In the genomic region with DNA sequence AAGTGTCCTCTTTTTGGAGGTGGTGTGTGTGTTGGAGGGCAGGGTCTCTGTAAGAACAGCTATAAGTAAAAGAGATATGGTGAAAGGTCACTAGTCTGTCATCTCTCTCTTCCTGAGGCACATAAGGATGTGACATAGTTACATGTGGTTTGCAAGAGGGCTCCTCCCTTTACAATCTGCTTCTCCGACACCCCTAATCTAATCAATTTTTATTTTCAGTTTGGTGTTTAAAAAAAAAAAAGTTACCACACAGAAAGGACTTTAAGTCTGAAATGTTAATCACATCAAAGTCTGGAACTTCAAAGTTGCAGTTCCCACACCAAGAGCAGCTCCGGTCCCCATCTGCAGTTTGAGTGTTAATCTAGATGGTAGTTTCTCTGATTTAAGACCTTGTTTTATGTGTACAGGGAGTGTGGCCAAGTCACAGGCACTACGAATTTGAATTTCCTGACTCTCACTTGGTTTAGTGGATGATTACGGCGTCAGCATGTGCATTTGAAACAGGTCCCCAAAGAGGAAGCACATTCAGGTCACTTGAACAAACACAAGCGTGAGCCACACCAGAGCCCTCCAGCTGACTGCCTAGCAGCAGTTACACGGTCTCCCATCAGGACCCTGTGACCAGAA, we compare ENCODE assay signal across 8 cellular contexts. TPM values are rescaled to one million over a fixed set of nuclear protein-coding genes. Genes with fewer than 3 reads are reported as not detected.
DNase-seq lines count a peak whose midpoint lies in the region; ATAC-seq, FAIRE-seq and TF ChIP-seq lines count a peak whose summit lies in the region.

No MANE protein-coding gene starts in this region.

- no peak for TF ChIP-seq POLR2A in endothelial cell of umbilical vein (IDR thresholded peaks at IDR 0.05; ENCODE audit: low read depth, low read length)

- no peak for TF ChIP-seq CTCF in WTC11 (IDR thresholded peaks at IDR 0.05)
- TF ChIP-seq CTCF in endothelial cell of umbilical vein (IDR thresholded peaks at IDR 0.05; ENCODE audit: extremely low read depth in 1 of 2, insufficient read depth in 1 of 2, low read depth in 1 of 2, low read length in 2 of 2), result no peak

- POLR2A ChIA-PET in WTC11 (lab: Charles Lee) (no interaction called here), endothelial cell of umbilical vein (lab: Charles Lee) (no interaction called here)

- CTCF ChIA-PET in WTC11 (lab: Charles Lee), result no interaction called here
- CTCF ChIA-PET in endothelial cell of umbilical vein (lab: Charles Lee), result interaction anchor here (0.8 to 1.2 kb wide), 2 partner anchors 16 to 55 kb away, joined by 3 read pairs; no protein-coding TSS in a partner anchor

- H3K9me3 ChIP-seq in endothelial cell of umbilical vein (replicated peaks; ENCODE audit: control insufficient read depth, insufficient read depth, low read length), result no peaks in the 10 kb centered on the region

- H3K27ac Mint-ChIP-seq in WTC11, result peak overlapping the region; percentile 55; the same call in 1 of the 2 replicates

- H3K9ac ChIP-seq in endothelial cell of umbilical vein (replicated peaks; ENCODE audit: extremely low read depth, insufficient read depth, low read length), result peak overlapping the region; percentile 44

- H3K9me1 ChIP-seq in endothelial cell of umbilical vein (replicated peaks; ENCODE audit: control insufficient read depth, extremely low read depth, insufficient read depth, low read length), result no peaks in the 10 kb centered on the region

- H3K9me3 Mint-ChIP-seq in WTC11, result peaks cover 4% of the 10 kb centered on the region

- peak overlapping the region; percentile 61 for H3K4me2 ChIP-seq in endothelial cell of umbilical vein (ENCODE audit: insufficient read depth, low read length)

- no peaks in the 10 kb centered on the region for H4K20me1 ChIP-seq in endothelial cell of umbilical vein (replicated peaks; ENCODE audit: control insufficient read depth, extremely low read depth, insufficient read depth, low read length)

- dilution Hi-C loops in endothelial cell of umbilical vein (cut with MboI; ENCODE audit: extremely low pct_ligation_motif_present, low sequenced_read_pairs), result no loop called here

- BruUV-seq in endothelial cell of umbilical vein (replicated peaks; lab: Mats Ljungman, UMichigan), result no TSS peak

- H3K36me3 Mint-ChIP-seq in WTC11, result peaks cover 7% of the 10 kb centered on the region

- peak overlapping the region; percentile 98 for H3K27ac ChIP-seq in endothelial cell of umbilical vein (ENCODE audit: insufficient read depth, low read depth, low read length)

- FAIRE-seq in endothelial cell of umbilical vein (lab: Jason Lieb, UNC), result peak; percentile 87

- peak; percentile 77 for ATAC-seq in GM19025 (IDR thresholded peaks at IDR 0.05; ENCODE audit: low read depth, unreplicated experiment)
- ATAC-seq in HG02970 (IDR thresholded peaks at IDR 0.05; ENCODE audit: low FRiP score, unreplicated experiment), result peak; percentile 82
- ATAC-seq in WTC11, result peak; percentile 26; the same call in 1 of the 2 replicates

- H3K36me3 ChIP-seq in endothelial cell of umbilical vein (ENCODE audit: control insufficient read depth in 2 of 2, extremely low read depth in 1 of 2, insufficient read depth in 2 of 2, low read length in 2 of 2), result peaks cover 0 to 6% of the 10 kb centered on the region in 2 experiments

- intact Hi-C loops in endothelial cell of umbilical vein (cut with micrococcal nuclease), result loop anchor here (2.0 kb wide), 1 partner anchor 295 kb away; no protein-coding TSS in a partner anchor

- no peaks in the 10 kb centered on the region for H3K27me3 ChIP-seq in endothelial cell of umbilical vein (ENCODE audit: control insufficient read depth in 2 of 2, insufficient read depth in 2 of 2, low read length in 2 of 2)

- peaks cover 90% of the 10 kb centered on the region for H3K79me2 ChIP-seq in endothelial cell of umbilical vein (ENCODE audit: control insufficient read depth, insufficient read depth, low read length)

- no peak overlapping the region for H3K4me3 Mint-ChIP-seq in WTC11

- peaks cover 76% of the 10 kb centered on the region for H3K4me1 Mint-ChIP-seq in WTC11

- no peak overlapping the region for H3K4me3 ChIP-seq in endothelial cell of umbilical vein (replicated peaks in 1 of 3; ENCODE audit: insufficient read depth in 1 of 3, low read depth in 1 of 3, low read length in 3 of 3)

- peak overlapping the region; percentile 3 for H2AFZ ChIP-seq in endothelial cell of umbilical vein (ENCODE audit: low read depth, low read length)

- DNase-seq in WTC11 (ENCODE audit: low spot score), result no peak
- DNase-seq in endothelial cell of umbilical vein (ENCODE audit: low read depth, low spot score), result peak; percentile 70
- peak; percentile 37 to 45 for DNase-seq in stimulated activated CD4-positive, alpha-beta T cell treated with anti-CD3 and anti-CD28 coated beads, Interleukin-2, amount 100 ng/mL, for 24 hours
- DNase-seq in DMS79 treated with DMSO at 0.1 percent for 48 hours (lab: John Stamatoyannopoulos, UW), result no peak
- DNase-seq in NCI-H446 (lab: John Stamatoyannopoulos, UW), result no peak
- DNase-seq in DMS53 treated with DMSO at 0.1 percent for 48 hours (lab: John Stamatoyannopoulos, UW; ENCODE audit: unreplicated experiment), result no peak

- no peaks in the 10 kb centered on the region for H3K27me3 Mint-ChIP-seq in WTC11 (ENCODE audit: low read depth)

- H3K4me1 ChIP-seq in endothelial cell of umbilical vein (ENCODE audit: control insufficient read depth, extremely low read depth, insufficient read depth, low read length), result peaks cover 75% of the 10 kb centered on the region

TF ChIP-seq in WTC11, 78 proteins besides CTCF, POLR2A, EP300 and RAD21:
- TF ChIP-seq ATF6 (CRISPR knock-in tag; IDR thresholded peaks at IDR 0.05) (no peak), TEAD4 (CRISPR knock-in tag; IDR thresholded peaks at IDR 0.05) (no peak), TP53 (CRISPR knock-in tag; IDR thresholded peaks at IDR 0.05) (no peak)

TF ChIP-seq in endothelial cell of umbilical vein, 7 proteins besides CTCF, POLR2A, EP300 and RAD21:
- TF ChIP-seq EZH2 (IDR thresholded peaks at IDR 0.05; ENCODE audit: borderline replicate concordance, low read depth, low read length, severe bottlenecking), result no peak
- no peak for TF ChIP-seq POLR2AphosphoS5 (IDR thresholded peaks at IDR 0.05; ENCODE audit: insufficient read depth, low read depth, low read length)
- no peak for TF ChIP-seq JUN (IDR thresholded peaks at IDR 0.05; ENCODE audit: borderline replicate concordance, insufficient read depth, insufficient read length, low read depth)
- no peak for TF ChIP-seq MYC (IDR thresholded peaks at IDR 0.05; ENCODE audit: low read depth, low read length)
- no peak for TF ChIP-seq GATA2 (IDR thresholded peaks at IDR 0.05; ENCODE audit: insufficient read depth, insufficient read length, low read depth, low read length)
- TF ChIP-seq FOS (IDR thresholded peaks at IDR 0.05; ENCODE audit: borderline replicate concordance, insufficient read depth, low read length), result no peak
- TF ChIP-seq, protein P1, sequence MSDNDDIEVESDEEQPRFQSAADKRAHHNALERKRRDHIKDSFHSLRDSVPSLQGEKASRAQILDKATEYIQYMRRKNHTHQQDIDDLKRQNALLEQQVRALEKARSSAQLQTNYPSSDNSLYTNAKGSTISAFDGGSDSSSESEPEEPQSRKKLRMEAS (IDR thresholded peaks at IDR 0.05; ENCODE audit: insufficient read depth, insufficient read length), result no peak
TF ChIP-seq in endothelial cell of umbilical vein: peak in this region for 0.

RNA-seq across cellular contexts. Expression of gene FOXO1, which starts 53.1 kb away (rescaled TPM):
- total RNA-seq in WTC11 (2021) (34.3 to 37.9 TPM (median 34.4 TPM) in 3 replicates), endothelial cell of umbilical vein (47.6 and 48.5 TPM in 2 replicates)
- 44.7 and 46.6 TPM in 2 replicates for polyA plus RNA-seq in endothelial cell of umbilical vein
- 26.5 and 27.1 TPM in 2 replicates for polyA plus RNA-seq in endothelial cell of umbilical vein (2011; cell fraction: cytosol; rRNA removed)
- 50.3 and 58.3 TPM in 2 replicates for polyA plus RNA-seq in endothelial cell of umbilical vein (2011; cell fraction: nucleus; rRNA removed)
- polyA plus RNA-seq in endothelial cell of umbilical vein (2012), result 28.4 and 38.6 TPM in 2 replicates
- 143 and 150 TPM in 2 replicates for polyA minus RNA-seq in endothelial cell of umbilical vein
- polyA minus RNA-seq in endothelial cell of umbilical vein (2011; cell fraction: cytosol; rRNA and poly(A)+ RNA removed), result 3.6 TPM
- polyA minus RNA-seq in endothelial cell of umbilical vein (2011; cell fraction: nucleus; rRNA and poly(A)+ RNA removed), result 136 and 154 TPM in 2 replicates

Comparison
In these comparisons a context has a peak if more than half of its experiments do, and no peak if none do; other contexts are left out.
1. ATAC-seq: peak in every context shown above with its lines; median percentile 82 in HG02970; 77 in GM19025; 26 in WTC11.
2. DNase-seq: peak in endothelial cell of umbilical vein (single experiment) and stimulated activated CD4-positive, alpha-beta T cell treated with anti-CD3 and anti-CD28 coated beads, Interleukin-2, amount 100 ng/mL, for 24 hours (2 of 2); none in WTC11 (single experiment), DMS79 treated with DMSO at 0.1 percent for 48 hours (single experiment), NCI-H446 (0 of 2) and DMS53 treated with DMSO at 0.1 percent for 48 hours (single experiment).